In the genomic region with DNA sequence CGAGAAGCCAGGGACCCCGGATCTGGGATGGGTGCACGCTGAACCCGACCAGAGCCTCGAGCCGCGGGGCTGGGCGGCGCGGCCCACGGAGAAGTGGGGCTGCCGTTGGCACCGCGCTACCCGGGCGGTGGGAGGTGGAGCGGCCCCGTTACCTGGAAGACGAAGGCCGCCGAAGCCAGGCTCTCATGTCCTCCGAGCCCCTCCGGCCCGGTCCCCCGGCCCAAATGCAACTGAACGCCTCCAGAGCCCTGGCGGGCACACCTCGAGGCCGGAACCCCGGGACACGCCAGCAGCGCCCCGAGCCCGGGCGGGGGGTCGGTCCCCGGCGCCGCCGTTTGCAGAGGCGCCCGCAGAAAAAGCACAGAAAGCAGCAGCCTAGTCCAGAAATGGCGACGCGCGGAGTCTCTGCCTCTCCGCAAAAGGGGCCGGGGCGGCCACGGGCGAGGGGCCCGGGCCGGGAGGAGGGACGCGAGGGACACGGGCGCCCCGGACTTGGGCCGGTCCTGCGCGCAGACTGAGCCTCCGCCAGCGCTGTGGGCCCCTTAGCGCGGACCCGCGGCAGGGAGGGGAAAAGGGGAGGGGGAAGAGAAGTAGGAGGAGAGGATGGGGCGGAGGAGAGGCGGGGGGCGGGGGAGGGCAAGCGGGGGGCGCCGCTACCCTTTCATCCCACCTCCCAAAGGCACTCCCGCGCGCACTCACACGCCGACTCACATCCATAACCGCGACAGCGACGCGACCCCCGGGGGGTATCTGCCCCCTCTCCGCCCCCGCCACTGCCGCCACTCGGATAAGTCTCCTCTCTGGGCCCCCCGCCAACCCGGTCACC, we compare ENCODE assay signal across 8 cellular contexts. TPM values are rescaled to one million over a fixed set of nuclear protein-coding genes. Genes with fewer than 3 reads are reported as not detected.
A peak's percentile ranks its signal among the peaks of the same experiment; 100 is the strongest.
DNase-seq lines count a peak whose midpoint lies in the region; ATAC-seq, FAIRE-seq and TF ChIP-seq lines count a peak whose summit lies in the region.

No MANE protein-coding gene starts in this region.

- 32% methylated on average over 23 of the region's 90 CpGs for WGBS in K562 (ENCODE audit: insufficient coverage, low coverage, missing lambda C conversion rate)

- H3K9me3 ChIP-seq in OCI-LY7 (ENCODE audit: low read length) (no peaks in the 10 kb centered on the region), K562 (replicated peaks; ENCODE audit: control insufficient read depth, insufficient read depth, low read depth, low read length) (no peaks in the 10 kb centered on the region)

- TF ChIP-seq CTCF in OCI-LY7 (conservative IDR thresholded peaks at IDR 0.05; ENCODE audit: low read length), result no peak
- no peak for TF ChIP-seq CTCF in K562 (IDR thresholded peaks at IDR 0.05 in 2 of 3, conservative IDR thresholded peaks at IDR 0.05 in 1 of 3; ENCODE audit: insufficient read depth in 2 of 3, low read depth in 1 of 3, low read length in 3 of 3)

- peaks cover 5% of the 10 kb centered on the region for H3K9me1 ChIP-seq in K562 (ENCODE audit: control insufficient read depth, insufficient read depth, low read length)

- peaks cover 5% of the 10 kb centered on the region; the same call in 1 of the 2 replicates for H4K20me1 ChIP-seq in OCI-LY7 (ENCODE audit: insufficient read depth, low read length)
- 0 out of 2 replicates have a peak, but pooled peaks cover 5% of the 10 kb centered on the region for H4K20me1 ChIP-seq in K562 (replicated peaks; ENCODE audit: control insufficient read depth, insufficient read depth, low read length)

- H3K4me3 Mint-ChIP-seq in stimulated activated naive CD8-positive, alpha-beta T cell treated with anti-CD3 and anti-CD28 coated beads, Interleukin-15, amount 100 ng/mL, for 72 hours, result peak overlapping the region; percentile 75 to 86

- peak; percentile 56 for DNase-seq in GM03348 (ENCODE audit: low spot score)
- peak; percentile 39 for DNase-seq in OCI-LY7 (ENCODE audit: low spot score)
- DNase-seq in K562 (ENCODE audit: extremely low read depth in 1 of 4, low spot score in 3 of 4), result peak in 2 of 4 experiments; percentile 51 to 58
- DNase-seq in stimulated activated naive CD8-positive, alpha-beta T cell treated with anti-CD3 and anti-CD28 coated beads, Interleukin-15, amount 100 ng/mL, for 72 hours, result peak; percentile 23 to 39
- DNase-seq in DMS153 (lab: John Stamatoyannopoulos, UW), result no peak

- in situ Hi-C loops in K562 (cut with MboI), result no loop called here

- H3K27ac Mint-ChIP-seq in stimulated activated naive CD8-positive, alpha-beta T cell treated with anti-CD3 and anti-CD28 coated beads, Interleukin-15, amount 100 ng/mL, for 72 hours, result no peak overlapping the region

- TF ChIP-seq RAD21 in K562 (CRISPR knock-in tag; conservative IDR thresholded peaks at IDR 0.05 in 1 of 2, IDR thresholded peaks at IDR 0.05 in 1 of 2), result no peak

- H3K36me3 ChIP-seq in OCI-LY7 (ENCODE audit: insufficient read depth, low read length), result 0 out of 2 replicates have a peak, but pooled peaks cover 13% of the 10 kb centered on the region
- H3K36me3 ChIP-seq in K562 (ENCODE audit: control insufficient read depth, insufficient read depth, low read length), result no peaks in the 10 kb centered on the region

- POLR2A ChIA-PET in OCI-LY7 (lab: Charles Lee) (no interaction called here), K562 (lab: Yijun Ruan, JAX) (no interaction called here)

- BruUV-seq in OCI-LY7 (replicated peaks; lab: Mats Ljungman, UMichigan), result no TSS peak
- BruUV-seq in K562 (replicated peaks; lab: Mats Ljungman, UMichigan), result no TSS peak

- H2AFZ ChIP-seq in OCI-LY7 (ENCODE audit: low read length) (peak overlapping the region; percentile 66; the same call in 1 of the 2 replicates), K562 (ENCODE audit: low read depth, low read length) (no peak overlapping the region)

- peaks cover 7% of the 10 kb centered on the region; the same call in 1 of the 2 replicates for H3K79me2 ChIP-seq in OCI-LY7 (ENCODE audit: insufficient read depth, low read depth, low read length)
- no peaks in the 10 kb centered on the region for H3K79me2 ChIP-seq in K562 (ENCODE audit: control insufficient read depth, insufficient read depth, low read length)

- no peak for TF ChIP-seq POLR2A in K562 (conservative IDR thresholded peaks at IDR 0.05)

- H3K27ac ChIP-seq in OCI-LY7 (ENCODE audit: low read depth, low read length, poor library complexity, severe bottlenecking) (peak overlapping the region; percentile 68), K562 (ENCODE audit: extremely low read depth, low read depth, low read length) (no peak overlapping the region), layer of hippocampus (ENCODE audit: low read depth, low read length) (peak overlapping the region; percentile 86)

- H3K4me1 Mint-ChIP-seq in stimulated activated naive CD8-positive, alpha-beta T cell treated with anti-CD3 and anti-CD28 coated beads, Interleukin-15, amount 100 ng/mL, for 72 hours, result peaks cover 35% of the 10 kb centered on the region

- H3K27me3 Mint-ChIP-seq in stimulated activated naive CD8-positive, alpha-beta T cell treated with anti-CD3 and anti-CD28 coated beads, Interleukin-15, amount 100 ng/mL, for 72 hours, result no peaks in the 10 kb centered on the region

- peak overlapping the region; percentile 96 for H3K4me3 ChIP-seq in OCI-LY7 (ENCODE audit: low read depth, low read length, poor library complexity, severe bottlenecking)
- H3K4me3 ChIP-seq in K562, result peak overlapping the region; percentile 51

- peak overlapping the region in 1 of 2 experiments; percentile 90; a peak in 2 of 4 replicates for H3K9ac ChIP-seq in K562 (ENCODE audit: insufficient read depth in 1 of 2, low read depth in 2 of 2, low read length in 2 of 2)

- intact Hi-C loops in OCI-LY7 (cut with micrococcal nuclease; ENCODE audit: unreplicated experiment), result loop anchor here (10.0 kb wide), 2 partner anchors 325 to 605 kb away; no protein-coding TSS in a partner anchor
- intact Hi-C loops in K562 (cut with micrococcal nuclease), result no loop called here

- H3K9me2 ChIP-seq in OCI-LY7 (ENCODE audit: insufficient read depth, low read length), result no peaks in the 10 kb centered on the region

- FAIRE-seq in K562 (lab: Jason Lieb, UNC), result no peak

- no peak for ATAC-seq in K562
- no peak for ATAC-seq in stimulated activated naive CD8-positive, alpha-beta T cell treated with anti-CD3 and anti-CD28 coated beads, Interleukin-15, amount 100 ng/mL, for 72 hours
- no peak for ATAC-seq in GM21423 (IDR thresholded peaks at IDR 0.05; ENCODE audit: unreplicated experiment)
- no peak for ATAC-seq in GM18868 (IDR thresholded peaks at IDR 0.05; ENCODE audit: unreplicated experiment)

- H3K9me3 Mint-ChIP-seq in stimulated activated naive CD8-positive, alpha-beta T cell treated with anti-CD3 and anti-CD28 coated beads, Interleukin-15, amount 100 ng/mL, for 72 hours, result no peaks in the 10 kb centered on the region

- no peaks in the 10 kb centered on the region; a peak in 2 of 5 replicates for H3K27me3 ChIP-seq in K562 (ENCODE audit: control insufficient read depth in 2 of 2, insufficient read depth in 2 of 2, low read length in 2 of 2)
- no peaks in the 10 kb centered on the region for H3K27me3 ChIP-seq in layer of hippocampus (ENCODE audit: control insufficient read depth, insufficient read depth, low read length)

- TF ChIP-seq EP300 in K562 (IDR thresholded peaks at IDR 0.05; ENCODE audit: low read length), result no peak

- CTCF ChIA-PET in OCI-LY7 (lab: Charles Lee; ENCODE audit: unreplicated experiment) (interaction anchor here (0.6 kb wide), 1 partner anchor 441 kb away, joined by 3 read pairs; no protein-coding TSS in a partner anchor), K562 (lab: Yijun Ruan, JAX; ENCODE audit: low intra/inter-chr PET ratio) (interaction anchor here (0.7 kb wide), 1 partner anchor 269 kb away, joined by 3 read pairs; no protein-coding TSS in a partner anchor)

- H3K4me1 ChIP-seq in OCI-LY7 (ENCODE audit: insufficient read depth, low read length, poor library complexity, severe bottlenecking) (peaks cover 31% of the 10 kb centered on the region), K562 (replicated peaks in 1 of 2; ENCODE audit: control insufficient read depth in 2 of 2, insufficient read depth in 2 of 2, low read length in 2 of 2) (peaks cover 4 to 19% of the 10 kb centered on the region in 2 experiments; a peak in 4 of 5 replicates)

- H3K4me2 ChIP-seq in OCI-LY7 (ENCODE audit: low read length) (peak overlapping the region; percentile 85), K562 (ENCODE audit: insufficient read depth, low read length) (no peak overlapping the region; the same call in 1 of the 2 replicates)

TF ChIP-seq in K562, 482 proteins besides CTCF, POLR2A, EP300 and RAD21 (continues in another document):
- TF ChIP-seq ZBTB7A (IDR thresholded peaks at IDR 0.05; ENCODE audit: borderline replicate concordance, control insufficient read depth, low read depth, low read length), result peak; percentile 65; the same call in 1 of the 2 replicates
- peak; percentile 20 for TF ChIP-seq HNRNPK (IDR thresholded peaks at IDR 0.05; ENCODE audit: low read depth, low read length, poor library complexity, severe bottlenecking)
- TF ChIP-seq PCBP1 (IDR thresholded peaks at IDR 0.05; ENCODE audit: low read depth, low read length, poor library complexity, severe bottlenecking), result peak; percentile 82
- TF ChIP-seq PCBP2 (IDR thresholded peaks at IDR 0.05; ENCODE audit: low read depth, low read length, poor library complexity, severe bottlenecking), result peak; percentile 79
- no peak for TF ChIP-seq TEAD4 (IDR thresholded peaks at IDR 0.05; ENCODE audit: low read length)
- no peak for TF ChIP-seq TEAD4 (CRISPR knock-in tag; IDR thresholded peaks at IDR 0.05; ENCODE audit: borderline replicate concordance)
- no peak for TF ChIP-seq THRAP3 (IDR thresholded peaks at IDR 0.05; ENCODE audit: borderline replicate concordance)

RNA-seq across cellular contexts. Expression of gene AXIN2, which starts 1.4 kb away (rescaled TPM):
- total RNA-seq in OCI-LY7 (2014; rRNA removed; shearing (Covaris generic)), result 5.2 and 8.5 TPM in 2 replicates
- total RNA-seq in OCI-LY7 (2022), result 8.2 and 8.5 TPM in 2 replicates
- 6.0 and 8.2 TPM in 2 replicates for total RNA-seq in K562 (2011; cell fraction: chromatin; rRNA removed; ENCODE audit: low replicate concordance)
- 5.2 and 5.7 TPM in 2 replicates for total RNA-seq in K562 (2011; cell fraction: nucleolus; rRNA removed)
- 2.6 and 3.2 TPM in 2 replicates for total RNA-seq in K562 (2011; cell fraction: nucleoplasm; rRNA removed)
- 2.3 and 3.3 TPM in 2 replicates for total RNA-seq in K562 (2014; rRNA removed)
- total RNA-seq in K562 (2014; rRNA removed; fragmentation: Illumina TruSeq; extraction: Trizol), result 1.1 and 1.5 TPM in 2 replicates
- 1.4 and 1.8 TPM in 2 replicates for total RNA-seq in K562 (2015; rRNA removed; fragmentation: Illumina TruSeq; extraction: Trizol)
- total RNA-seq in K562 (2021), result 2.4 and 2.8 TPM in 2 replicates
- 0.54 and 1.1 TPM in 2 replicates for polyA plus RNA-seq in K562 (2011; rRNA removed)
- polyA plus RNA-seq in K562 (2011; cell fraction: cytosol; rRNA removed), result 0.32 and 1.3 TPM in 2 replicates
- 1.2 and 4.5 TPM in 2 replicates for polyA plus RNA-seq in K562 (2011; cell fraction: nucleus; rRNA removed)
- 1.3 and 1.4 TPM in 2 replicates for polyA plus RNA-seq in K562 (2012)
- 1.2 and 1.7 TPM in 2 replicates for polyA plus RNA-seq in K562 (2014; fragmentation: Illumina TruSeq; extraction: Trizol)
- under 1 TPM; 0.21 to 0.31 TPM for polyA plus RNA-seq in K562 (2014; fragmentation: Nextera tagmentation; extraction: Ambion mirVana)
- 1.2 and 1.6 TPM in 2 replicates for polyA plus RNA-seq in K562 (2014; rRNA removed)
- polyA minus RNA-seq in K562 (2011; rRNA and poly(A)+ RNA removed), result 1.5 and 1.9 TPM in 2 replicates
- polyA minus RNA-seq in K562 (2011; cell fraction: cytosol; rRNA and poly(A)+ RNA removed), result 0.57 TPM in 1 of 2 replicates, not detected in the other
- polyA minus RNA-seq in K562 (2011; cell fraction: nucleus; rRNA and poly(A)+ RNA removed), result 2.2 and 3.9 TPM in 2 replicates
